Comparison of ENCODE assay signal across 17 cellular contexts in genomic region chr1:68270993-68271392, GRCh38. TPM values are rescaled to one million over a fixed set of nuclear protein-coding genes. Genes with fewer than 3 reads are reported as not detected.
A peak's percentile ranks its signal among the peaks of the same experiment; 100 is the strongest.
DNase-seq lines count a peak whose midpoint lies in the region; ATAC-seq and TF ChIP-seq lines count a peak whose summit lies in the region.
"Had no signal": no experiment of that assay in that cellular context is flagged by ENCODE, and none has a peak within 500 bp of the region (broad histone marks: within the 10 kb centered on the region; RNA-seq: fewer than 3 reads in every experiment).

No MANE protein-coding gene starts in this region.

- H3K9me3 ChIP-seq in right atrium auricular region (no peaks in the 10 kb centered on the region), upper lobe of right lung (no peaks in the 10 kb centered on the region), mucosa of descending colon (no peaks in the 10 kb centered on the region)

- TF ChIP-seq CTCF in right atrium auricular region (IDR thresholded peaks at IDR 0.05) (no peak), fibroblast of pulmonary artery (IDR thresholded peaks at IDR 0.05; ENCODE audit: low read length, missing control alignments) (no peak), upper lobe of right lung (IDR thresholded peaks at IDR 0.05) (no peak), mucosa of descending colon (IDR thresholded peaks at IDR 0.05) (no peak)

- DNase-seq in Right ventricle myocardium superior = no peak
- DNase-seq in right atrium auricular region (ENCODE audit: low spot score) = no peak
- DNase-seq in SK-MEL-5 (ENCODE audit: low read depth, low spot score) = peak; percentile 2
- peak; percentile 49 for DNase-seq in fibroblast of pulmonary artery (ENCODE audit: low read depth)
- no peak for DNase-seq in upper lobe of right lung
- DNase-seq in AG08396 (ENCODE audit: low spot score) = no peak
- no peak for DNase-seq in mucosa of descending colon
- DNase-seq: COR-L47, H9, NCI-H1092, NCI-H146, NCI-H2081, NCI-H510A treated with DMSO at 0.1 percent for 48 hours, NCI-H82 had no signal

- H3K36me3 ChIP-seq in right atrium auricular region (no peaks in the 10 kb centered on the region), upper lobe of right lung (no peaks in the 10 kb centered on the region), mucosa of descending colon (ENCODE audit: low read depth) (no peaks in the 10 kb centered on the region)

- ATAC-seq in Right ventricle myocardium superior (ENCODE audit: poor library complexity) = peak; percentile 36
- ATAC-seq in upper lobe of right lung = peak; percentile 70
- ATAC-seq in mucosa of descending colon = no peak
- ATAC-seq in GM21529 (IDR thresholded peaks at IDR 0.05; ENCODE audit: unreplicated experiment) = no peak

- H3K27me3 ChIP-seq in right atrium auricular region = no peaks in the 10 kb centered on the region
- no peaks in the 10 kb centered on the region for H3K27me3 ChIP-seq in upper lobe of right lung

- intact Hi-C loops in Right ventricle myocardium superior (cut with DNase I) = no loop called here
- intact Hi-C loops in upper lobe of right lung (cut with DNase I) = no loop called here
- intact Hi-C loops in mucosa of descending colon (cut with DNase I, micrococcal nuclease) = no loop called here

- H3K27ac ChIP-seq in right atrium auricular region (no peak overlapping the region), upper lobe of right lung (no peak overlapping the region)
- H3K27ac ChIP-seq: C4-2B, SK-N-MC had no signal

- in situ Hi-C loops in SK-MEL-5 (cut with HindIII; ENCODE audit: low pct_unique_long_range_greater_than_20kb, low sequenced_read_pairs) = no loop called here

- H3K4me1 ChIP-seq in right atrium auricular region = no peaks in the 10 kb centered on the region
- H3K4me1 ChIP-seq in upper lobe of right lung = no peaks in the 10 kb centered on the region
- H3K4me1 ChIP-seq in mucosa of descending colon (ENCODE audit: low read depth) = no peaks in the 10 kb centered on the region

- H3K4me3 ChIP-seq in right atrium auricular region (no peak overlapping the region), fibroblast of pulmonary artery (replicated peaks; ENCODE audit: low read depth, low read length) (no peak overlapping the region), upper lobe of right lung (no peak overlapping the region), mucosa of descending colon (no peak overlapping the region)
- H3K4me3 ChIP-seq: SK-N-MC had no signal

RNA-seq across cellular contexts. Expression of gene WLS, which starts 38.7 kb away (rescaled TPM):
- 93.2 TPM for total RNA-seq in Right ventricle myocardium superior
- 10 to 100 TPM; 51.0 to 55.8 TPM for total RNA-seq in right atrium auricular region
- total RNA-seq in SK-MEL-5 (2014; rRNA removed; shearing (Covaris generic)) = 33.8 and 35.1 TPM in 2 replicates
- 47.4 and 50.3 TPM in 2 replicates for polyA plus RNA-seq in SK-MEL-5 (2015; cell fraction: cytosol; rRNA removed)
- 16.4 and 25.0 TPM in 2 replicates for polyA plus RNA-seq in SK-MEL-5 (2015; cell fraction: nucleus; rRNA removed)
- total RNA-seq in upper lobe of right lung = 89.8 TPM
- 100 to 1,000 TPM; 100 to 182 (median 118) TPM for total RNA-seq in mucosa of descending colon

Comparison
In these comparisons a context has a peak if more than half of its experiments do, and no peak if none do; other contexts are left out.
1. ATAC-seq: peak in Right ventricle myocardium superior (single experiment) and upper lobe of right lung (single experiment); none in mucosa of descending colon (single experiment) and GM21529 (single experiment).
2. DNase-seq: peak in SK-MEL-5 (single experiment) and fibroblast of pulmonary artery (single experiment); none in Right ventricle myocardium superior (single experiment), right atrium auricular region (single experiment), upper lobe of right lung (single experiment), AG08396 (single experiment) and mucosa of descending colon (0 of 3).